8 cellular contexts compared by ENCODE assay signal in the genomic region with DNA sequence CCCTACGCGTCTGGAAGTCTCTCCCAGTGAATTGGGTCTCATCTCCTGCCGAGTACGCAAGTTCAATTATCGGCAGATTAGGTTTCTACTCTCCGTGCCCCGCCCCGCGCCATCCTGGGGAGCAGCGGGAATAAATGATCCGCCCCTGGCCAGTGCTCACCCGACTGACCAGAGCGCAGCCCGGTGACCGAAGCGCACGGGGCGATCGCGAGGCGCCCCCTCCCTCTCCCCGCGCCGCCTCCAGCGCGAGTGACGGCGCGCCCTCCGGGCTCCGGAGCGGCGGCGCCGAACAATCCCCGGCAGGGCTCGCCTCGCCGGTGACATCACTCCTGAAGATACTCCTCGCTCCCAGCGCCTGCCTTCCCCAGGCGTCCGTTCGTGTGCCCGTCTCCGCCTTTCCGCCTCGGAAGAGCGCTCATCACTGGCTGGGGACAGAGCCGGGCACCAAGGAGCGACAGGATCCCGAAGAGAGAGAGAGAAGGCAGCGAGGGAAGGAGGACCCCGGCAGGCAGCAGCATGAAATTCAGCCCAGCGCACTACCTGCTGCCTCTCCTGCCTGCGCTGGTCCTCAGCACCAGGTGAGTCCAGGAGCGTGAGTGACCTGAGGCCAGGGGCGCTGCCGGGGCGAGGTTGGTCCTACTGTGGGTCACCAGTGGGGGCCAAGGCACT. TPM values are rescaled to one million over a fixed set of nuclear protein-coding genes. Genes with fewer than 3 reads are reported as not detected.
A peak's percentile ranks its signal among the peaks of the same experiment; 100 is the strongest.
DNase-seq lines count a peak whose midpoint lies in the region; ATAC-seq and TF ChIP-seq lines count a peak whose summit lies in the region.

A gene (plus strand): TSS at position 326 of the 669 bp plus-strand sequence.

- peak within 1 kb of the TSS; percentile 78 for H3K4me2 ChIP-seq in GM23248 (ENCODE audit: unreplicated experiment)

- CTCF ChIA-PET in CD8-positive, alpha-beta memory T cell (lab: Charles Lee): no interaction called here

- peaks cover 34% of the 10 kb centered on the region for H3K27me3 Mint-ChIP-seq in osteocyte (ENCODE audit: unreplicated experiment)
- H3K27me3 Mint-ChIP-seq in CD8-positive, alpha-beta memory T cell: no peaks in the 10 kb centered on the region

- peak within 1 kb of the TSS; percentile 15 for H3K27ac Mint-ChIP-seq in osteocyte (ENCODE audit: unreplicated experiment)
- no peak within 1 kb of the TSS for H3K27ac Mint-ChIP-seq in CD8-positive, alpha-beta memory T cell

- H3K9ac ChIP-seq in GM23248: no peak within 1 kb of the TSS

- peak within 1 kb of the TSS; percentile 67 for H3K4me3 ChIP-seq in GM23248
- H3K4me3 ChIP-seq in RWPE2 (ENCODE audit: severe bottlenecking): peak within 1 kb of the TSS; percentile 33
- no peak within 1 kb of the TSS for H3K4me3 ChIP-seq in CD8-positive, alpha-beta memory T cell (ENCODE audit: low read length)

- POLR2A ChIA-PET in CD8-positive, alpha-beta memory T cell (lab: Charles Lee): no interaction called here

- H3K9me3 Mint-ChIP-seq in osteocyte (ENCODE audit: unreplicated experiment): no peaks in the 10 kb centered on the region
- peaks cover 0 to 29% (median 4%) of the 10 kb centered on the region in 5 donors for H3K9me3 Mint-ChIP-seq in CD8-positive, alpha-beta memory T cell

- no peaks in the 10 kb centered on the region for H4K20me1 ChIP-seq in GM23248 (ENCODE audit: insufficient read depth)

- no peaks in the 10 kb centered on the region for H3K79me2 ChIP-seq in GM23248 (ENCODE audit: insufficient read depth)

- H3K36me3 ChIP-seq in GM23248 (ENCODE audit: low read depth) (no peaks in the 10 kb centered on the region), RWPE2 (ENCODE audit: low read depth) (no peaks in the 10 kb centered on the region)
- no peaks in the 10 kb centered on the region for H3K36me3 ChIP-seq in CD8-positive, alpha-beta memory T cell (ENCODE audit: insufficient read depth, low read length)

- peak within 1 kb of the TSS; percentile 68 for H2AFZ ChIP-seq in GM23248

- no peaks in the 10 kb centered on the region for H3F3A ChIP-seq in GM23248 (ENCODE audit: insufficient read depth)

- H3K4me3 Mint-ChIP-seq in osteocyte (ENCODE audit: unreplicated experiment): peak within 1 kb of the TSS; percentile 85
- H3K4me3 Mint-ChIP-seq in CD8-positive, alpha-beta memory T cell: peak within 1 kb of the TSS in 3 of 7 donors; percentile 49 to 72 (median 56)

- H3K9me3 ChIP-seq in GM23248 (ENCODE audit: low read depth) (no peaks in the 10 kb centered on the region), RWPE2 (ENCODE audit: severe bottlenecking) (no peaks in the 10 kb centered on the region)
- no peaks in the 10 kb centered on the region for H3K9me3 ChIP-seq in CD8-positive, alpha-beta memory T cell (ENCODE audit: low read length)

- ATAC-seq in RWPE2 (ENCODE audit: low read depth) (peak; percentile 87), HG02852 (IDR thresholded peaks at IDR 0.05; ENCODE audit: unreplicated experiment) (no peak)

- peaks cover 13% of the 10 kb centered on the region for H3K4me1 Mint-ChIP-seq in osteocyte (ENCODE audit: unreplicated experiment)
- no peaks in the 10 kb centered on the region for H3K4me1 Mint-ChIP-seq in CD8-positive, alpha-beta memory T cell

- H3K27me3 ChIP-seq in GM23248 (replicated peaks; ENCODE audit: insufficient read depth) (peaks cover 40% of the 10 kb centered on the region), RWPE2 (ENCODE audit: insufficient read depth, poor library complexity, severe bottlenecking) (peaks cover 55% of the 10 kb centered on the region)
- H3K27me3 ChIP-seq in CD8-positive, alpha-beta memory T cell (ENCODE audit: insufficient read depth, low read length, poor library complexity, severe bottlenecking): no peaks in the 10 kb centered on the region

- in situ Hi-C loops in GM23248 (cut with MboI): no loop called here

- H3K9me2 ChIP-seq in GM23248 (ENCODE audit: insufficient read depth): no peaks in the 10 kb centered on the region

- H3K27ac ChIP-seq in GM23248: no peak within 1 kb of the TSS
- no peak within 1 kb of the TSS for H3K27ac ChIP-seq in RWPE2 (ENCODE audit: poor library complexity, severe bottlenecking)
- H3K27ac ChIP-seq in CD8-positive, alpha-beta memory T cell (ENCODE audit: low read depth, low read length): no peak within 1 kb of the TSS

- WGBS in GM23248 (ENCODE audit: low coverage in 1 of 2, low lambda C conversion rate in 2 of 2, missing lambda C conversion rate in 2 of 2), 2 experiments: 4 to 5% methylated on average over 35 to 54 of the region's 60 CpGs

- TF ChIP-seq CTCF in RWPE2 (IDR thresholded peaks at IDR 0.05; ENCODE audit: poor library complexity, severe bottlenecking) (no peak), osteocyte (IDR thresholded peaks at IDR 0.05) (peak; percentile 34)

- no peaks in the 10 kb centered on the region for H3K36me3 Mint-ChIP-seq in osteocyte (ENCODE audit: unreplicated experiment)
- no peaks in the 10 kb centered on the region for H3K36me3 Mint-ChIP-seq in CD8-positive, alpha-beta memory T cell

- H3K4me1 ChIP-seq in GM23248 (ENCODE audit: insufficient read depth): no peaks in the 10 kb centered on the region
- H3K4me1 ChIP-seq in RWPE2 (ENCODE audit: insufficient read depth, poor library complexity, severe bottlenecking): no peaks in the 10 kb centered on the region
- no peaks in the 10 kb centered on the region for H3K4me1 ChIP-seq in CD8-positive, alpha-beta memory T cell (ENCODE audit: insufficient read depth, low read length)

- DNase-seq in GM23248 (peak; percentile 60), RWPE2 (ENCODE audit: low spot score) (peak; percentile 42), globus pallidus (ENCODE audit: low spot score) (peak; percentile 22), osteocyte (ENCODE audit: extremely low spot score, unreplicated experiment) (peak; percentile 84), NCI-H1048 (lab: John Stamatoyannopoulos, UW) (no peak)
- no peak for DNase-seq in stimulated activated CD4-positive, alpha-beta T cell treated with anti-CD3 and anti-CD28 coated beads, Interleukin-4, amount 100 ng/mL, for 1 hour
- DNase-seq in CD8-positive, alpha-beta memory T cell: no peak

RNA-seq across cellular contexts. Expression of the gene that starts here (rescaled TPM):
- total RNA-seq in GM23248 (2014; rRNA removed; shearing (Covaris generic)): not detected in 2 replicates
- polyA plus RNA-seq in GM23248 (2016; fragmentation: Nextera tagmentation; extraction: Ambion mirVana): not detected in 2 replicates
- total RNA-seq in osteocyte: 2.7 and 3.5 TPM in 2 replicates
- not detected for total RNA-seq in CD8-positive, alpha-beta memory T cell
- polyA plus RNA-seq in CD8-positive, alpha-beta memory T cell: not detected

Comparison
In these comparisons a context has a peak if more than half of its experiments do, and no peak if none do; other contexts are left out.
1. Peak in DNase-seq, H3K4me3 ChIP-seq and H3K4me2 ChIP-seq in GM23248; RNA of the gene not detected or under 1 TPM.
2. DNase-seq: peak in RWPE2 (single experiment), globus pallidus (single experiment) and osteocyte (single experiment); none in stimulated activated CD4-positive, alpha-beta T cell treated with anti-CD3 and anti-CD28 coated beads, Interleukin-4, amount 100 ng/mL, for 1 hour (single experiment), NCI-H1048 (single experiment) and CD8-positive, alpha-beta memory T cell (0 of 5).